ENCODE assay signal across 8 cellular contexts in genomic region chr1:113452921-113453770, GRCh38.
DNase-seq lines count a peak whose midpoint lies in the region; ATAC-seq and TF ChIP-seq lines count a peak whose summit lies in the region.

No MANE protein-coding gene starts in this region.

- no peaks in the 10 kb centered on the region for H3K9me3 Mint-ChIP-seq in MCF 10A (ENCODE audit: unreplicated experiment)

- H3K36me3 Mint-ChIP-seq in MCF 10A (ENCODE audit: insufficient read depth, unreplicated experiment): no peaks in the 10 kb centered on the region

- intact Hi-C loops in MCF 10A (cut with micrococcal nuclease): loop anchor here (1.0 to 10.0 kb wide), 4 partner anchors 62 to 452 kb away; partner anchors contain the start of genes AP4B1, DCLRE1B and MAGI3

- DNase-seq in A172 (ENCODE audit: low spot score): peak; percentile 14
- DNase-seq in G401 (ENCODE audit: low spot score): peak; percentile 8
- DNase-seq in NCI-H345 (lab: John Stamatoyannopoulos, UW): peak; percentile 31
- peak; percentile 65 for DNase-seq in MCF 10A (ENCODE audit: unreplicated experiment)
- DNase-seq in left lobe of liver (ENCODE audit: low spot score): no peak

- no peaks in the 10 kb centered on the region for H3K27me3 Mint-ChIP-seq in MCF 10A (ENCODE audit: insufficient read depth, unreplicated experiment)

- H3K27ac Mint-ChIP-seq in MCF 10A (ENCODE audit: low read depth, unreplicated experiment): peak overlapping the region; percentile 65

- H3K4me3 Mint-ChIP-seq in MCF 10A (ENCODE audit: unreplicated experiment): no peak overlapping the region

- CTCF ChIA-PET in MCF 10A (lab: Yijun Ruan, JAX): interaction anchor here (0.5 to 2.8 kb wide), 21 partner anchors 10 to 380 kb away, joined by 3 to 36 read pairs (median 4); partner anchors contain the start of gene MAGI3

- peaks cover 45% of the 10 kb centered on the region for H3K4me1 Mint-ChIP-seq in MCF 10A (ENCODE audit: insufficient read depth, unreplicated experiment)

- POLR2A ChIA-PET in MCF 10A (lab: Yijun Ruan, JAX): interaction anchor here (0.6 to 3.3 kb wide), 17 partner anchors 9 to 313 kb away, joined by 3 to 35 read pairs (median 3); partner anchors contain the start of gene MAGI3

- no TSS peak for BruUV-seq in MCF 10A (replicated peaks; lab: Mats Ljungman, UMichigan)

- TF ChIP-seq CTCF in MCF 10A (IDR thresholded peaks at IDR 0.05; ENCODE audit: unreplicated experiment): peak; percentile 44

- peak; percentile 73 for ATAC-seq in left lobe of liver
- no peak for ATAC-seq in GM21526 (IDR thresholded peaks at IDR 0.05; ENCODE audit: low FRiP score, unreplicated experiment)
- ATAC-seq in GM18873 (IDR thresholded peaks at IDR 0.05; ENCODE audit: low FRiP score, unreplicated experiment): no peak
- no peak for ATAC-seq in GM18502 (IDR thresholded peaks at IDR 0.05; ENCODE audit: poor library complexity, unreplicated experiment)

- in situ Hi-C loops in G401 (cut with HindIII; ENCODE audit: low sequenced_read_pairs): no loop called here
